In the genomic region with DNA sequence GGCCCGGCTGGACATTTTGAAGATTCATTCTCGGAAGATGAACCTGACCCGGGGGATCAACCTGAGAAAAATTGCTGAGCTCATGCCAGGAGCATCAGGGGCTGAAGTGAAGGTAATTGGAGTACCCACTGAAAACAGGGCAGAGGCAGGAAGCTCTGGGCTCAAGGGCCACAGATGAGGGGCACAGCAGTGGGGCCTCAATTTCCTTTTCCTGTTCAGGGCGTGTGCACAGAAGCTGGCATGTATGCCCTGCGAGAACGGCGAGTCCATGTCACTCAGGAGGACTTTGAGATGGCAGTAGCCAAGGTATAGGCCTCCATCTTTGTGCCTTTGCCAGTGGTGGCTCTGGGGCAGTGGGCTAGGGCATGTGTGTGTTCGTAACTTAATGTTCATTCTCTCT, we compare ENCODE assay signal across 18 cellular contexts. TPM values are rescaled to one million over a fixed set of nuclear protein-coding genes. Genes with fewer than 3 reads are reported as not detected.
DNase-seq lines count a peak whose midpoint lies in the region; ATAC-seq and TF ChIP-seq lines count a peak whose summit lies in the region.
"Had no signal": no experiment of that assay in that cellular context is flagged by ENCODE, and none has a peak within 500 bp of the region (broad histone marks: within the 10 kb centered on the region; RNA-seq: fewer than 3 reads in every experiment).

No MANE protein-coding gene starts in this region.

- peaks cover 76% of the 10 kb centered on the region for H3K4me1 Mint-ChIP-seq in CD4-positive, alpha-beta T cell (ENCODE audit: low read depth)
- H3K4me1 Mint-ChIP-seq in T-cell: peaks cover 69 to 78% (median 78%) of the 10 kb centered on the region in 3 donors
- peaks cover 50 to 53% of the 10 kb centered on the region in 2 donors for H3K4me1 Mint-ChIP-seq in effector memory CD8-positive, alpha-beta T cell (ENCODE audit: low read depth in 2 of 2)

- H3K27me3 Mint-ChIP-seq in CD4-positive, alpha-beta T cell: no peaks in the 10 kb centered on the region
- H3K27me3 Mint-ChIP-seq in T-cell: no peaks in the 10 kb centered on the region
- no peaks in the 10 kb centered on the region for H3K27me3 Mint-ChIP-seq in effector memory CD8-positive, alpha-beta T cell

- POLR2A ChIA-PET in CD4-positive, alpha-beta T cell (lab: Charles Lee): interaction anchor here (0.6 to 7.3 kb wide), 6 partner anchors 9 to 137 kb away, joined by 3 to 86 read pairs (median 4); partner anchors contain the start of genes CCDC47, DDX42, SMARCD2 and STRADA
- POLR2A ChIA-PET in T-cell (lab: Charles Lee): no interaction called here

- TF ChIP-seq CTCF in CD4-positive, alpha-beta T cell (IDR thresholded peaks at IDR 0.05): no peak
- no peak for TF ChIP-seq CTCF in GM20000 (IDR thresholded peaks at IDR 0.05; ENCODE audit: extremely low read depth, missing control alignments)

- intact Hi-C loops in CD4-positive, alpha-beta T cell (cut with DNase I, micrococcal nuclease): loop anchor here in 1 of 2 experiments (10.0 kb wide), 1 partner anchor 407 kb away; no protein-coding TSS in a partner anchor

- H3K27me3 ChIP-seq in CD4-positive, alpha-beta T cell (ENCODE audit: control insufficient read depth, insufficient read depth, low read length): no peaks in the 10 kb centered on the region
- H3K27me3 ChIP-seq: adrenal gland, MG63, SJSA1, suprapubic skin had no signal

- H3K9me3 Mint-ChIP-seq in CD4-positive, alpha-beta T cell: no peaks in the 10 kb centered on the region
- no peaks in the 10 kb centered on the region for H3K9me3 Mint-ChIP-seq in T-cell
- no peaks in the 10 kb centered on the region for H3K9me3 Mint-ChIP-seq in effector memory CD8-positive, alpha-beta T cell

- H3K36me3 Mint-ChIP-seq in CD4-positive, alpha-beta T cell (ENCODE audit: low read depth): peaks cover 99% of the 10 kb centered on the region
- H3K36me3 Mint-ChIP-seq in T-cell: peaks cover 51% of the 10 kb centered on the region
- H3K36me3 Mint-ChIP-seq in effector memory CD8-positive, alpha-beta T cell (ENCODE audit: insufficient read depth): peaks cover 87% of the 10 kb centered on the region

- no peaks in the 10 kb centered on the region for H3K9me3 ChIP-seq in CD4-positive, alpha-beta T cell (ENCODE audit: control insufficient read depth, low read length)
- H3K9me3 ChIP-seq: adrenal gland, MG63, SJSA1, suprapubic skin had no signal

- H3K4me3 Mint-ChIP-seq in CD4-positive, alpha-beta T cell: peak overlapping the region; percentile 62
- H3K4me3 Mint-ChIP-seq in T-cell: peak overlapping the region in 2 of 3 donors; percentile 39 to 96
- peak overlapping the region in 1 of 2 donors; percentile 41 for H3K4me3 Mint-ChIP-seq in effector memory CD8-positive, alpha-beta T cell

- H3K27ac ChIP-seq in CD4-positive, alpha-beta T cell (ENCODE audit: low read depth, low read length): peak overlapping the region; percentile 2
- H3K27ac ChIP-seq: adrenal gland, GM23248, SJSA1, suprapubic skin had no signal

- DNase-seq in CD4-positive, alpha-beta T cell: no peak
- DNase-seq in T-cell: no peak
- no peak for DNase-seq in effector memory CD8-positive, alpha-beta T cell
- no peak for DNase-seq in GM20000 (ENCODE audit: low spot score)
- DNase-seq: foreskin fibroblast, GM23248, left ventricle myocardium superior, MG63, NCI-H187 treated with DMSO at 0.1 percent for 48 hours, NCI-H510A had no signal

- no peak for ATAC-seq in CD4-positive, alpha-beta T cell (ENCODE audit: poor library complexity)
- no peak for ATAC-seq in T-cell (replicated peaks in 1 of 4)
- ATAC-seq in effector memory CD8-positive, alpha-beta T cell (replicated peaks): no peak
- ATAC-seq in HG03039 (IDR thresholded peaks at IDR 0.05; ENCODE audit: unreplicated experiment): no peak
- ATAC-seq: left ventricle myocardium superior had no signal

- CTCF ChIA-PET in CD4-positive, alpha-beta T cell (lab: Charles Lee): interaction anchor here (1.7 kb wide), 1 partner anchor 18 kb away, joined by 11 read pairs; no protein-coding TSS in a partner anchor
- CTCF ChIA-PET in T-cell (lab: Charles Lee): interaction anchor here in 1 of 2 donors (0.5 kb wide), 1 partner anchor 18 kb away, joined by 3 read pairs; no protein-coding TSS in a partner anchor

- H3K27ac Mint-ChIP-seq in CD4-positive, alpha-beta T cell: peak overlapping the region; percentile 69
- peak overlapping the region; percentile 86 to 87 for H3K27ac Mint-ChIP-seq in T-cell
- peak overlapping the region; percentile 29 to 66 for H3K27ac Mint-ChIP-seq in effector memory CD8-positive, alpha-beta T cell

RNA-seq across cellular contexts. Expression of gene FTSJ3, which starts 4.0 kb away (rescaled TPM):
- total RNA-seq in CD4-positive, alpha-beta T cell: 10 to 100 TPM; 47.6 to 51.1 TPM
- 10 to 100 TPM; 39.4 to 64.9 (median 53.3) TPM for total RNA-seq in T-cell

RNA-seq across cellular contexts. Expression of gene PSMC5, which starts 4.3 kb away (rescaled TPM):
- 10 to 100 TPM; 83.1 to 84.6 TPM for total RNA-seq in CD4-positive, alpha-beta T cell
- total RNA-seq in T-cell: 100 to 1,000 TPM in 3 of 5 donors, 10 to 100 TPM in 2; 83.9 to 114 (median 107) TPM

RNA-seq across cellular contexts. Expression of gene SMARCD2, which starts 11.0 kb away (rescaled TPM):
- 100 to 1,000 TPM; 102 to 111 TPM for total RNA-seq in CD4-positive, alpha-beta T cell
- 100 to 1,000 TPM in 4 of 5 donors, 10 to 100 TPM in 1; 94.9 to 129 (median 121) TPM for total RNA-seq in T-cell

RNA-seq across cellular contexts. Expression of gene CSH2, which starts 42.0 kb away (rescaled TPM):
- total RNA-seq in CD4-positive, alpha-beta T cell: not detected
- not detected for total RNA-seq in T-cell
- total RNA-seq: adrenal gland, GM23248, HT1080, left ventricle myocardium superior, OCI-LY7, renal cortical epithelial cell, SJSA1, suprapubic skin had no signal

RNA-seq across cellular contexts. Expression of gene GH2, which starts 50.2 kb away (rescaled TPM):
- total RNA-seq in CD4-positive, alpha-beta T cell: not detected
- not detected for total RNA-seq in T-cell
- total RNA-seq: adrenal gland, cerebellum, GM23248, HT1080, left ventricle myocardium superior, OCI-LY7, renal cortical epithelial cell, SJSA1, suprapubic skin had no signal
